In the genomic region with DNA sequence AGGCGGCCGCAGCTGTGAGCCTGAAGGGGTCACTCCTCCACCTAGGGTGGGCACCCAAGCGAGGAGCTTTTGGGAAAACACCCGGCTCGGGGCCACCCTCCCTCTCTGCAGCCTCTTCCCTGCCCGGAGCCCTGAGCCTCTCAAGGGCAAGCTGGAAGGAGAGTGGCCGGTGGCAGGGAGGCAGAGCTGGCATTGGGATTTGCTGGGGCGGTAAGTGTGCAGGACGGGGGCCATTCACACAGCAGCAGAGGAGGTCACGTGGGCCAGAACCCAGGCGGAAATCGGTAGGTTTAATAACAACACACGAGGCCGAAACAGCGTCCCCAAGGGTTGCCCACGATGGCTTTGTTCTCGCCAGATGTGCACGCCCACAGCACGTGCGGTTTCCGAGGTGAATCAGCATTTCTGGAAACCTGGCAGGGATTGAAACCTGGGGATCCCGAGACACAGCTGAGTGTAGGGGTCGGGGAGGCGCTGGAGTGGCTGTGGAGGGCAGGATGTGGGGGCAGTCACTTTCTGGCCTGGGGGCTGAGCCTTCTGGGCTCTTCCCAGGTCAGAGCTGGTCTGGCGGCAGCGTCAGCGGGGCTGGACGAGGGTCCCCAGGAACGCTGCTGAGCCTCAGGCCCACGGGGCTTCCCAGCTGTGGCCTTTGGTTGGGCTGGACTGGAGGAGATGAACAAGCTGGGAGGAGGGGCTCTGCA, we compare ENCODE assay signal across 16 cellular contexts. TPM values are rescaled to one million over a fixed set of nuclear protein-coding genes. Genes with fewer than 3 reads are reported as not detected.
DNase-seq lines count a peak whose midpoint lies in the region; ATAC-seq and TF ChIP-seq lines count a peak whose summit lies in the region.
"Had no signal": no experiment of that assay in that cellular context is flagged by ENCODE, and none has a peak within 500 bp of the region (broad histone marks: within the 10 kb centered on the region; RNA-seq: fewer than 3 reads in every experiment).

No MANE protein-coding gene starts in this region.

- DNase-seq in left cardiac atrium (peak; percentile 13), cardiac septum (ENCODE audit: low spot score) (no peak), UCSD-AML1 (lab: John Stamatoyannopoulos, UW; ENCODE audit: unreplicated experiment) (peak; percentile 35), posterior vena cava (ENCODE audit: low spot score) (peak; percentile 75), NCI-H226 (no peak), SW 1271 (lab: John Stamatoyannopoulos, UW) (no peak)
- DNase-seq: cortex of kidney, DMS53, lower lobe of right lung, NCI-H1417, NCI-H524 treated with DMSO at 0.1 percent for 48 hours, SHP77 had no signal

- H3K4me2 ChIP-seq in Loucy (ENCODE audit: low read depth, low read length, poor library complexity, severe bottlenecking) = peak overlapping the region; percentile 56

- H3K36me3 ChIP-seq in Loucy (ENCODE audit: insufficient read depth, low read length) = no peaks in the 10 kb centered on the region
- H3K36me3 ChIP-seq: lower lobe of right lung, neutrophil, upper lobe of left lung had no signal

- H2AFZ ChIP-seq in Loucy (ENCODE audit: low read length) = peak overlapping the region; percentile 74

- peak; percentile 35; the same call in 1 of the 2 replicates for TF ChIP-seq CTCF in Loucy (conservative IDR thresholded peaks at IDR 0.05; ENCODE audit: low read length)

- peak overlapping the region; percentile 55 for H3K4me3 ChIP-seq in Loucy (ENCODE audit: low read length, poor library complexity, severe bottlenecking)
- H3K4me3 ChIP-seq: lower lobe of right lung, upper lobe of left lung had no signal

- H3F3A ChIP-seq in Loucy (ENCODE audit: low read depth) = peaks cover 3% of the 10 kb centered on the region; the same call in 1 of the 2 replicates

- no peaks in the 10 kb centered on the region for H3K27me3 ChIP-seq in Loucy (ENCODE audit: insufficient read depth, low read length, poor library complexity, severe bottlenecking)

- intact Hi-C loops in left cardiac atrium (cut with DNase I) (no loop called here), cardiac septum (cut with DNase I) (no loop called here), posterior vena cava (cut with DNase I) (no loop called here)

- no peaks in the 10 kb centered on the region for H4K20me1 ChIP-seq in Loucy (ENCODE audit: insufficient read depth, low read length, poor library complexity, severe bottlenecking)

- no peaks in the 10 kb centered on the region for H3K9me3 ChIP-seq in Loucy (ENCODE audit: insufficient read depth, low read depth, low read length)
- H3K9me3 ChIP-seq: lower lobe of right lung, neutrophil, upper lobe of left lung had no signal

- no peaks in the 10 kb centered on the region for H3K9me2 ChIP-seq in Loucy (replicated peaks; ENCODE audit: low read depth, low read length)

- peak overlapping the region; percentile 44 for H3K9ac ChIP-seq in Loucy (ENCODE audit: low read depth, low read length, poor library complexity, severe bottlenecking)

- ATAC-seq in left cardiac atrium = no peak
- ATAC-seq: CD8-positive, alpha-beta T cell had no signal

- peaks cover 28% of the 10 kb centered on the region for H3K4me1 ChIP-seq in Loucy (ENCODE audit: insufficient read depth, low read length, poor library complexity, severe bottlenecking)

- no peaks in the 10 kb centered on the region for H3K79me2 ChIP-seq in Loucy (ENCODE audit: insufficient read depth, low read length)

RNA-seq across cellular contexts. Expression of a gene that starts 23.5 kb away (rescaled TPM):
- total RNA-seq in left cardiac atrium (10 to 100 TPM in 1 of 2 donors, 1 to 10 TPM in 1; 8.4 to 10.9 TPM), cardiac septum (8.6 TPM), posterior vena cava (10 to 100 TPM; 11.2 to 13.6 TPM)

RNA-seq across cellular contexts. Expression of a gene that starts 23.6 kb away (rescaled TPM):
- 10 to 100 TPM in 1 of 2 donors, 1 to 10 TPM in 1; 8.7 to 11.3 TPM for total RNA-seq in left cardiac atrium
- 9.6 TPM for total RNA-seq in cardiac septum
- total RNA-seq in posterior vena cava = 10 to 100 TPM in 1 of 2 donors, 1 to 10 TPM in 1; 9.7 to 10.2 TPM

Comparison
In these comparisons a context has a peak if more than half of its experiments do, and no peak if none do; other contexts are left out.
1. DNase-seq: peak in left cardiac atrium (single experiment), UCSD-AML1 (single experiment) and posterior vena cava (single experiment); none in cardiac septum (single experiment), NCI-H226 (single experiment) and SW 1271 (0 of 2).